Comparison of ENCODE assay signal across 14 cellular contexts in the genomic region with DNA sequence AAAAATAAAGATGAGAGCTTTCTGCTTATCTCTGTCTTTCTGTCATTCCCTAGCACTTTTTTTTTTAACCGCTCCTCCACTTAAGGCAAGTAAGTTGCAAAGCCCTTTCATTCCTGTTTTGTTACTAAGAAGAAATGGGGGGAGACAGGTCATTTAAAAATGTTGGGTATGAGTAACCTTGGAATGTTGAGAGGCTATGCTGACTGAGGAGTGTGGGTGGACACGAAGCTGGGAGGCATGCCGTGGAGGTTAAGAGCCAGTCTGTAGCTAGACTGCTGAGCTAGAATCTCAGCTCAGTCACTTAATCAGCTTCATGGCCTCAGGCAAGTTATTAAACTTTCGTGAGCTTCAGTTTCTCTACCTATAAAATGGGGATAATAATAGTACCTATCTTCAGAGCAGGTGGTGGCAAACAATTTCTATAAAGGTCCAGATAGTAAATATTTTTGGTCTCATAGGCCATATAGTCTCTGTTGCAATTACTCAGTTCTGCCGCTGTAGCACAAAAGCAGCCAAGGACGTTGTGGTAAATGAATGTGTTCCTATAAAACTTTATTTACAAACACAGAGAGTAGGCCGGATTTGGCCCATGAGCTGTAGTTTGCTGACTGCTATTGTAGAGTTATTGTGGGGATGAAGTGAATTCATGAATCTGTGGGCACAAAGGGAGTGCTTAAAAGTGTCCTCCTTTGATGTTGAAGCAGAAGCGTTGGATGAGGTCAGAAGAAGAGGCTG.
DNase-seq lines count a peak whose midpoint lies in the region; ATAC-seq, FAIRE-seq and TF ChIP-seq lines count a peak whose summit lies in the region.
"Had no signal": no experiment of that assay in that cellular context is flagged by ENCODE, and none has a peak within 500 bp of the region (broad histone marks: within the 10 kb centered on the region; RNA-seq: fewer than 3 reads in every experiment).

No MANE protein-coding gene starts in this region.

- no peaks in the 10 kb centered on the region for H3K9me3 ChIP-seq in AG04450 (ENCODE audit: control insufficient read depth, insufficient read depth, low read length)
- H3K9me3 ChIP-seq: esophagus muscularis mucosa had no signal

- DNase-seq in AG04450 (ENCODE audit: low read depth, low spot score) (peak; percentile 85), HTR-8/SVneo (ENCODE audit: insufficient read length, low spot score) (peak; percentile 81), astrocyte of the hippocampus (ENCODE audit: low read depth, low spot score) (peak; percentile 93), kidney tubule cell (ENCODE audit: low spot score) (peak; percentile 93), NCI-H345 (lab: John Stamatoyannopoulos, UW) (no peak), Ammon's horn (ENCODE audit: low spot score) (no peak)
- DNase-seq in stimulated activated CD4-positive, alpha-beta T cell treated with anti-CD3 and anti-CD28 coated beads, Interleukin-2, amount 100 ng/mL, for 24 hours = no peak
- DNase-seq: activated naive CD8-positive, alpha-beta T cell treated with anti-CD3 and anti-CD28 coated beads, Interleukin-2, amount 50 U/mL, for 24 hours; CD8-positive, alpha-beta T cell; NCI-H146; stimulated activated naive CD8-positive, alpha-beta T cell treated with anti-CD3 and anti-CD28 coated beads, Interleukin-15, amount 100 ng/mL, for 72 hours had no signal

- CTCF ChIA-PET in AG04450 (lab: Charles Lee) = interaction anchor here (0.6 to 1.4 kb wide), 7 partner anchors 28 to 249 kb away, joined by 3 read pairs; no protein-coding TSS in a partner anchor

- POLR2A ChIA-PET in AG04450 (lab: Yijun Ruan, JAX) = interaction anchor here (0.5 to 1.2 kb wide), 6 partner anchors 13 to 109 kb away, joined by 3 to 8 read pairs (median 3); no protein-coding TSS in a partner anchor

- no peak for FAIRE-seq in HTR-8/SVneo (lab: Jason Lieb, UNC)

- H3K4me3 ChIP-seq in AG04450 (ENCODE audit: low read depth, low read length) = no peak overlapping the region
- H3K4me3 ChIP-seq: esophagus muscularis mucosa had no signal

- H3K27me3 ChIP-seq in AG04450 (ENCODE audit: control insufficient read depth, insufficient read depth, low read length) = no peaks in the 10 kb centered on the region

- ATAC-seq in HG02870 (IDR thresholded peaks at IDR 0.05; ENCODE audit: unreplicated experiment) = no peak
- ATAC-seq: activated naive CD8-positive, alpha-beta T cell treated with anti-CD3 and anti-CD28 coated beads, Interleukin-2, amount 50 U/mL, for 24 hours; CD8-positive, alpha-beta T cell; Right ventricle myocardium inferior; stimulated activated naive CD8-positive, alpha-beta T cell treated with anti-CD3 and anti-CD28 coated beads, Interleukin-15, amount 100 ng/mL, for 72 hours had no signal

- TF ChIP-seq CTCF in AG04450 (IDR thresholded peaks at IDR 0.05; ENCODE audit: low read depth, low read length) = peak; percentile 14

- H3K27ac ChIP-seq in AG04450 (ENCODE audit: low read depth, low read length) = peak overlapping the region; percentile 85
- H3K27ac ChIP-seq: esophagus muscularis mucosa had no signal

Comparison
In these comparisons a context has a peak if more than half of its experiments do, and no peak if none do; other contexts are left out.
1. DNase-seq: peak in AG04450 (single experiment), HTR-8/SVneo (single experiment), astrocyte of the hippocampus (single experiment) and kidney tubule cell (single experiment); none in stimulated activated CD4-positive, alpha-beta T cell treated with anti-CD3 and anti-CD28 coated beads, Interleukin-2, amount 100 ng/mL, for 24 hours (0 of 2), NCI-H345 (single experiment) and Ammon's horn (single experiment).